Comparison of ENCODE assay signal across 26 cellular contexts in the genomic region with DNA sequence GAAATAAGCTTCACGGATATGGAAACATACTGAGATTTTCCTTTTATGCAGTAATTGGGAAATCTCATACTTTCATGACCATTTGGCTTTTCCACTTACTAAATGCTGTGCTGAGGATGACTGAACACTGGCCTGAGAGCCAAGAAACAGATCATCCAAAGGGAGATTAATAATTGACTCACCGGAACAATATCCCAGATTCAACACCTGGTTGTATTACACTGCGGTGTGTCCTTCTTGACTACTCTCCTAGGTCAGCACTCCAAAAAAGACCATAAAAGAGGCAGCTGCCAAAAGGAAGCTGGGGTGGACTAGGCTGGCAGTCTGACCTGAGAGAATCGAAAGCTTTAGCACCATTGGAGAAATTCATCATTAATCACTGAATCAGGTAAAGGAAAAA.
"Had no signal": no experiment of that assay in that cellular context is flagged by ENCODE, and none has a peak within 500 bp of the region (broad histone marks: within the 10 kb centered on the region; RNA-seq: fewer than 3 reads in every experiment).

No MANE protein-coding gene starts in this region.

- H3K36me3 Mint-ChIP-seq: activated naive CD4-positive, alpha-beta T cell treated with anti-CD3 and anti-CD28 coated beads, Interleukin-2, amount 10 ng/mL, durations not matched to agents 7 days and 5 days; activated naive CD8-positive, alpha-beta T cell treated with anti-CD3 and anti-CD28 coated beads for 36 hours had no signal

- H3K36me3 ChIP-seq: breast epithelium, SJCRH30, WERI-Rb-1 had no signal

- DNase-seq: activated CD4-positive, alpha-beta T cell treated with anti-CD3 and anti-CD28 coated beads for 36 hours; activated CD4-positive, alpha-beta T cell treated with anti-CD3 and anti-CD28 coated beads, Interleukin-2, amount 50 U/mL, for 1 hour; activated CD8-positive, alpha-beta memory T cell treated with anti-CD3 and anti-CD28 coated beads, Interleukin-2, amount 50 U/mL, for 4 hours; activated CD8-positive, alpha-beta T cell treated with anti-CD3 and anti-CD28 coated beads for 36 hours; activated gamma-delta T cell treated with Interleukin-2 at 50 U/mL for 16 hours; activated naive CD4-positive, alpha-beta T cell treated with anti-CD3 and anti-CD28 coated beads, Interleukin-2, amount 10 ng/mL, durations not matched to agents 7 days and 5 days; activated naive CD8-positive, alpha-beta T cell treated with anti-CD3 and anti-CD28 coated beads for 36 hours; activated T-cell treated with anti-CD3 and anti-CD28 coated beads, Interleukin-2, amount 50 U/mL, for 72 hours; anterior cingulate cortex; caudate nucleus; Karpas-422; MM.1S; NCI-H1105; NCI-H1436; NCI-H1694 treated with DMSO at 0.1 percent for 48 hours; NCI-H2029 treated with DMSO at 0.1 percent for 48 hours; NCI-H510A treated with DMSO at 0.1 percent for 48 hours; NCI-H69; PC-9; SJCRH30; SK-N-SH; T-helper 1 cell; WERI-Rb-1 had no signal

- H3K4me1 ChIP-seq: breast epithelium, SJCRH30 had no signal

- H3K4me3 Mint-ChIP-seq: activated CD4-positive, alpha-beta T cell treated with anti-CD3 and anti-CD28 coated beads for 36 hours; activated CD8-positive, alpha-beta T cell treated with anti-CD3 and anti-CD28 coated beads for 36 hours; activated naive CD4-positive, alpha-beta T cell treated with anti-CD3 and anti-CD28 coated beads, Interleukin-2, amount 10 ng/mL, durations not matched to agents 7 days and 5 days; activated naive CD8-positive, alpha-beta T cell treated with anti-CD3 and anti-CD28 coated beads for 36 hours; activated T-cell treated with anti-CD3 and anti-CD28 coated beads, Interleukin-2, amount 50 U/mL, for 72 hours had no signal

- H3K4me3 ChIP-seq: breast epithelium, K562, PC-9, SJCRH30 had no signal

- H3K4me1 Mint-ChIP-seq: activated CD4-positive, alpha-beta T cell treated with anti-CD3 and anti-CD28 coated beads for 36 hours; activated naive CD4-positive, alpha-beta T cell treated with anti-CD3 and anti-CD28 coated beads, Interleukin-2, amount 10 ng/mL, durations not matched to agents 7 days and 5 days; activated naive CD8-positive, alpha-beta T cell treated with anti-CD3 and anti-CD28 coated beads for 36 hours had no signal

- H2AFZ ChIP-seq: PC-9 had no signal

- H3K9ac ChIP-seq: SK-N-SH had no signal

- ATAC-seq: activated CD4-positive, alpha-beta T cell treated with anti-CD3 and anti-CD28 coated beads for 36 hours; activated CD8-positive, alpha-beta T cell treated with anti-CD3 and anti-CD28 coated beads for 36 hours; activated T-cell treated with anti-CD3 and anti-CD28 coated beads, Interleukin-2, amount 50 U/mL, for 72 hours; K562 had no signal

- H3K27me3 ChIP-seq: breast epithelium, SJCRH30 had no signal

- H3K27me3 Mint-ChIP-seq: activated CD4-positive, alpha-beta T cell treated with anti-CD3 and anti-CD28 coated beads for 36 hours; activated CD8-positive, alpha-beta T cell treated with anti-CD3 and anti-CD28 coated beads for 36 hours; activated naive CD4-positive, alpha-beta T cell treated with anti-CD3 and anti-CD28 coated beads, Interleukin-2, amount 10 ng/mL, durations not matched to agents 7 days and 5 days; activated naive CD8-positive, alpha-beta T cell treated with anti-CD3 and anti-CD28 coated beads for 36 hours had no signal

- H3K4me2 ChIP-seq: PC-9, SK-N-SH had no signal

- H3K27ac ChIP-seq: breast epithelium, PC-9, SJCRH30, WERI-Rb-1 had no signal

- H3K27ac Mint-ChIP-seq: activated CD4-positive, alpha-beta T cell treated with anti-CD3 and anti-CD28 coated beads for 36 hours; activated CD8-positive, alpha-beta T cell treated with anti-CD3 and anti-CD28 coated beads for 36 hours; activated naive CD4-positive, alpha-beta T cell treated with anti-CD3 and anti-CD28 coated beads, Interleukin-2, amount 10 ng/mL, durations not matched to agents 7 days and 5 days; activated naive CD8-positive, alpha-beta T cell treated with anti-CD3 and anti-CD28 coated beads for 36 hours; activated T-cell treated with anti-CD3 and anti-CD28 coated beads, Interleukin-2, amount 50 U/mL, for 72 hours; activated T-helper 2 cell treated with anti-CD3 and anti-CD28 coated beads, Interferon-gamma antibody, Interleukin-2, Interleukin-4, amounts not matched to agents 10 μg/mL and 5 μg/mL and 100 μg/mL, durations not matched to agents 14 hours and 24 hours and 36 hours had no signal

- H3K9me3 ChIP-seq: breast epithelium, SJCRH30, SK-N-SH had no signal
